In the genomic region with DNA sequence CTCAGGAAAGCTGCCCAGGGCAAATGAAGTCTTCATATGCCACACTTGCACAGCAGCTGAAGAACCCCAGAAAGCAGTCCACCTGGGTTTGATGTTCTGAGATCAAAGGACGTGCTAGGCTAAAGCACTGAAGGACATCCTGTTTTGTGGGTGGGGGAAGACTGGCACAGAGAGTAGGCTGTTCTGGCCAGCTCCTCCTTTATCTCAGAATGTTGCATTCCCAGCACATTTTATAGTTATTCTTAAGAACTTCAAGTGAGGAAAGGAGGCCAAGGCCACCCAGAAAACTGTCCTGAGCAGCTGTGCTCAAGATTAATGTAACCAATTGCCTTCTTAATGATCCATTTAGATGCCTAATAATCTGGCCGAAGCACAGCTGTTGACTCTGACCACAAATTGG, we compare ENCODE assay signal across 27 cellular contexts. TPM values are rescaled to one million over a fixed set of nuclear protein-coding genes. Genes with fewer than 3 reads are reported as not detected.
"Had no signal": no experiment of that assay in that cellular context is flagged by ENCODE, and none has a peak within 500 bp of the region (broad histone marks: within the 10 kb centered on the region; RNA-seq: fewer than 3 reads in every experiment).

No MANE protein-coding gene starts in this region.

- H3K4me3 ChIP-seq: ascending aorta, cardiac muscle cell, MG63, SJSA1 had no signal

- DNase-seq: activated CD4-positive, alpha-beta T cell treated with anti-CD3 and anti-CD28 coated beads for 1 hour; activated CD4-positive, alpha-beta T cell treated with anti-CD3 and anti-CD28 coated beads, Interleukin-2, amount 50 U/mL, for 48 hours; activated CD8-positive, alpha-beta memory T cell treated with anti-CD3 and anti-CD28 coated beads, Interleukin-2, amount 10 ng/mL, durations not matched to agents 7 days and 5 days; activated effector memory CD4-positive, alpha-beta T cell treated with Interleukin-2 at 50 U/mL for 16 hours; activated naive CD4-positive, alpha-beta T cell; activated T-cell treated with anti-CD3 and anti-CD28 coated beads, Interleukin-2, amount 50 U/mL, for 24 hours; amniotic stem cell; MG63; NCI-H1105; NCI-H1436 treated with DMSO at 0.1 percent for 48 hours; NCI-H187; NCI-H2081; NCI-H510A treated with DMSO at 0.1 percent for 48 hours; NCI-H774; NK-92 treated with Interleukin-12 subunit alpha and Interleukin-12 subunit beta, amount 100 ng/mL, for 24 hours; OCI-M1; Right ventricle myocardium superior; SW 1271 had no signal

- ATAC-seq: activated CD8-positive, alpha-beta memory T cell treated with anti-CD3 and anti-CD28 coated beads, Interleukin-2, amount 10 ng/mL, durations not matched to agents 7 days and 5 days; Panc1; SK-N-SH treated with all-trans-retinoic acid at 6 μM for 48 hours; WTC11 had no signal

- H3K27ac ChIP-seq: ascending aorta, cardiac muscle cell, RWPE1, SJSA1 had no signal

- H3K27me3 ChIP-seq: ascending aorta, cardiac muscle cell, MG63, SJSA1 had no signal

- H3K4me1 ChIP-seq: ascending aorta, SJSA1 had no signal

- H3K36me3 ChIP-seq: ascending aorta, cardiac muscle cell, MG63, SJSA1 had no signal

RNA-seq across cellular contexts. Expression of a gene that starts 10.9 kb away (rescaled TPM):
- total RNA-seq: activated CD4-positive, alpha-beta T cell treated with anti-CD3 and anti-CD28 coated beads, Interleukin-2, amount 10 ng/mL, durations not matched to agents 24 days and 14 days; activated CD8-positive, alpha-beta memory T cell treated with anti-CD3 and anti-CD28 coated beads, Interleukin-2, amount 10 ng/mL, durations not matched to agents 7 days and 5 days; activated T-helper 1 cell treated with anti-CD3 and anti-CD28 coated beads, Interleukin-12 subunit alpha, Interleukin-12 subunit beta, Interleukin-2, Interleukin-4 antibody, amounts not matched to agents 30 ng/mL and 10 ng/mL and 1 ng/mL, durations not matched to agents 14 hours and 24 hours and 36 hours; ascending aorta; cardiac muscle cell; Right ventricle myocardium superior; SJSA1; WTC11 had no signal
